In the genomic region with DNA sequence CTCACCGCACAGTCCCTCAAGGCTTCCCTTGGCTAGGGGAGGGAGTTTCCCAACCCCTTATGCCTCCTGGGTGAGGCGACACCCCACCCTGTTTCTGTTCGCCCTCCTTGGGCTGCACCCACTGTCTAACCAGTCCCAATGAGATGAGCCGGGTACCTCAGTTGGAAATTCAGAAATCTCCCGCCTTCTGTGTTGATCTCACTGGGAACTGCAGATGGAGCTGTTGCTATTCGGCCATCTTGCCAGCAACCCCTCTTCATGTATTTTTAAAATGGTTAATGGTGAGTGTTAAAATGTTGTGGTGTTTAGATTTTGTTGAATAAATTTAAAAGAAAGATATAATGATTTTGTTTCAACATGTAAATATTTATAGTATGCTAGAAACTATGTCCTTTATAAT, we compare ENCODE assay signal across 11 cellular contexts. TPM values are rescaled to one million over a fixed set of nuclear protein-coding genes. Genes with fewer than 3 reads are reported as not detected.
DNase-seq lines count a peak whose midpoint lies in the region; ATAC-seq and TF ChIP-seq lines count a peak whose summit lies in the region.
"Had no signal": no experiment of that assay in that cellular context is flagged by ENCODE, and none has a peak within 500 bp of the region (broad histone marks: within the 10 kb centered on the region; RNA-seq: fewer than 3 reads in every experiment).

No MANE protein-coding gene starts in this region.

- peaks cover 9% of the 10 kb centered on the region for H3K9me3 Mint-ChIP-seq in activated T-helper 17 cell treated with anti-CD3 and anti-CD28 coated beads, Interleukin-2, amount 50 U/mL, for 72 hours

- no peak for DNase-seq in BJ (ENCODE audit: low read depth)
- DNase-seq in amniotic epithelial cell (ENCODE audit: low read depth): peak; percentile 23
- peak; percentile 35 for DNase-seq in iPS DF 19.7 (ENCODE audit: low read depth, low spot score)
- DNase-seq in stomach: no peak
- no peak for DNase-seq in GM13977 (ENCODE audit: low spot score)
- DNase-seq: activated CD4-positive, alpha-beta T cell treated with anti-CD3 and anti-CD28 coated beads, Interleukin-2, amount 10 ng/mL, durations not matched to agents 7 days and 5 days; EL had no signal

- no peak overlapping the region for H3K4me3 ChIP-seq in BJ (ENCODE audit: low read depth, low read length)
- H3K4me3 ChIP-seq in stomach: no peak overlapping the region
- H3K4me3 ChIP-seq: ascending aorta had no signal

- peak; percentile 21; the same call in 1 of the 2 replicates for TF ChIP-seq RAD21 in Ishikawa (IDR thresholded peaks at IDR 0.05; ENCODE audit: low read depth)

- TF ChIP-seq EP300 in Ishikawa (IDR thresholded peaks at IDR 0.05; ENCODE audit: borderline replicate concordance): no peak
- no peak for TF ChIP-seq EP300 in stomach (IDR thresholded peaks at IDR 0.05)

- POLR2A ChIA-PET in BJ (lab: Charles Lee): no interaction called here

- no peaks in the 10 kb centered on the region for H3K9me3 ChIP-seq in stomach
- H3K9me3 ChIP-seq: ascending aorta had no signal

- intact Hi-C loops in stomach (cut with DNase I; ENCODE audit: low total_unique reads): no loop called here

- CTCF ChIA-PET in BJ (lab: Yijun Ruan, JAX): interaction anchor here (1.3 kb wide), 1 partner anchor 9 kb away, joined by 3 read pairs; no protein-coding TSS in a partner anchor

- no peak for ATAC-seq in activated T-helper 17 cell treated with anti-CD3 and anti-CD28 coated beads, Interleukin-2, amount 50 U/mL, for 72 hours (replicated peaks)
- no peak for ATAC-seq in HG02763 (IDR thresholded peaks at IDR 0.05; ENCODE audit: unreplicated experiment)

- TF ChIP-seq POLR2A in stomach (IDR thresholded peaks at IDR 0.05): no peak

- in situ Hi-C loops in GM13977 (cut with MboI; ENCODE audit: low pct_unique_long_range_greater_than_20kb, low sequenced_read_pairs, unreplicated experiment): loop anchor here (25.0 kb wide), 1 partner anchor 550 kb away; no protein-coding TSS in a partner anchor

- 89 to 94% (median 90%) methylated on average over 6 of the region's 6 CpGs for WGBS in stomach, 5 donors

- H3K36me3 Mint-ChIP-seq in activated T-helper 17 cell treated with anti-CD3 and anti-CD28 coated beads, Interleukin-2, amount 50 U/mL, for 72 hours (ENCODE audit: low read depth): peaks cover 1% of the 10 kb centered on the region

- H3K27me3 ChIP-seq in BJ (ENCODE audit: control insufficient read depth, insufficient read depth, low read length) (no peaks in the 10 kb centered on the region), stomach (no peaks in the 10 kb centered on the region)
- H3K27me3 ChIP-seq: ascending aorta had no signal

- peak; percentile 39; the same call in 1 of the 2 replicates for TF ChIP-seq CTCF in BJ (IDR thresholded peaks at IDR 0.05; ENCODE audit: insufficient read depth, low read depth, low read length)
- peak in 1 of 7 experiments; percentile 5 for TF ChIP-seq CTCF in stomach (IDR thresholded peaks at IDR 0.05)
- no peak for TF ChIP-seq CTCF in GM13977 (IDR thresholded peaks at IDR 0.05; ENCODE audit: extremely low read depth, insufficient read depth, missing control alignments)

- H3K4me3 Mint-ChIP-seq in activated T-helper 17 cell treated with anti-CD3 and anti-CD28 coated beads, Interleukin-2, amount 50 U/mL, for 72 hours: no peak overlapping the region
- H3K4me3 Mint-ChIP-seq: activated CD4-positive, alpha-beta T cell treated with anti-CD3 and anti-CD28 coated beads, Interleukin-2, amount 10 ng/mL, durations not matched to agents 7 days and 5 days had no signal

- H3K4me1 ChIP-seq in stomach: peaks cover 0 to 45% (median 27%) of the 10 kb centered on the region in 4 donors
- H3K4me1 ChIP-seq: ascending aorta had no signal

- H3K27ac ChIP-seq in stomach: no peak overlapping the region
- H3K27ac ChIP-seq: ascending aorta had no signal

- H3K4me1 Mint-ChIP-seq in activated T-helper 17 cell treated with anti-CD3 and anti-CD28 coated beads, Interleukin-2, amount 50 U/mL, for 72 hours: peaks cover 22% of the 10 kb centered on the region

- H3K36me3 ChIP-seq in BJ (ENCODE audit: control insufficient read depth, insufficient read depth, low read length) (no peaks in the 10 kb centered on the region), stomach (no peaks in the 10 kb centered on the region)
- H3K36me3 ChIP-seq: ascending aorta had no signal

- no peaks in the 10 kb centered on the region for H3K27me3 Mint-ChIP-seq in activated T-helper 17 cell treated with anti-CD3 and anti-CD28 coated beads, Interleukin-2, amount 50 U/mL, for 72 hours
- H3K27me3 Mint-ChIP-seq: activated CD4-positive, alpha-beta T cell treated with anti-CD3 and anti-CD28 coated beads, Interleukin-2, amount 10 ng/mL, durations not matched to agents 7 days and 5 days had no signal

- no peak overlapping the region for H3K27ac Mint-ChIP-seq in activated T-helper 17 cell treated with anti-CD3 and anti-CD28 coated beads, Interleukin-2, amount 50 U/mL, for 72 hours
- H3K27ac Mint-ChIP-seq: activated CD4-positive, alpha-beta T cell treated with anti-CD3 and anti-CD28 coated beads, Interleukin-2, amount 10 ng/mL, durations not matched to agents 7 days and 5 days had no signal

TF ChIP-seq in Ishikawa, 13 proteins besides CTCF, POLR2A, EP300 and RAD21:
- TF ChIP-seq, protein P1, sequence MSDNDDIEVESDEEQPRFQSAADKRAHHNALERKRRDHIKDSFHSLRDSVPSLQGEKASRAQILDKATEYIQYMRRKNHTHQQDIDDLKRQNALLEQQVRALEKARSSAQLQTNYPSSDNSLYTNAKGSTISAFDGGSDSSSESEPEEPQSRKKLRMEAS (IDR thresholded peaks at IDR 0.05): no peak
- TF ChIP-seq TCF12 (IDR thresholded peaks at IDR 0.05; ENCODE audit: low read depth) (no peak), TAF1 (IDR thresholded peaks at IDR 0.05; ENCODE audit: low read depth) (no peak), EGR1 (IDR thresholded peaks at IDR 0.05) (no peak), FOXM1 (IDR thresholded peaks at IDR 0.05; ENCODE audit: borderline replicate concordance, low read depth) (no peak), YY1 (IDR thresholded peaks at IDR 0.05; ENCODE audit: low read depth) (no peak), CREB1 (IDR thresholded peaks at IDR 0.05; ENCODE audit: low read depth) (no peak), NFIC (IDR thresholded peaks at IDR 0.05) (no peak), ZBTB7A (IDR thresholded peaks at IDR 0.05; ENCODE audit: low read depth) (no peak)
- TF ChIP-seq, protein P2, sequence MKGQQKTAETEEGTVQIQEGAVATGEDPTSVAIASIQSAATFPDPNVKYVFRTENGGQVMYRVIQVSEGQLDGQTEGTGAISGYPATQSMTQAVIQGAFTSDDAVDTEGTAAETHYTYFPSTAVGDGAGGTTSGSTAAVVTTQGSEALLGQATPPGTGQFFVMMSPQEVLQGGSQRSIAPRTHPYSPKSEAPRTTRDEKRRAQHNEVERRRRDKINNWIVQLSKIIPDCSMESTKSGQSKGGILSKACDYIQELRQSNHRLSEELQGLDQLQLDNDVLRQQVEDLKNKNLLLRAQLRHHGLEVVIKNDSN (IDR thresholded peaks at IDR 0.05): no peak
- TF ChIP-seq, protein P3, sequence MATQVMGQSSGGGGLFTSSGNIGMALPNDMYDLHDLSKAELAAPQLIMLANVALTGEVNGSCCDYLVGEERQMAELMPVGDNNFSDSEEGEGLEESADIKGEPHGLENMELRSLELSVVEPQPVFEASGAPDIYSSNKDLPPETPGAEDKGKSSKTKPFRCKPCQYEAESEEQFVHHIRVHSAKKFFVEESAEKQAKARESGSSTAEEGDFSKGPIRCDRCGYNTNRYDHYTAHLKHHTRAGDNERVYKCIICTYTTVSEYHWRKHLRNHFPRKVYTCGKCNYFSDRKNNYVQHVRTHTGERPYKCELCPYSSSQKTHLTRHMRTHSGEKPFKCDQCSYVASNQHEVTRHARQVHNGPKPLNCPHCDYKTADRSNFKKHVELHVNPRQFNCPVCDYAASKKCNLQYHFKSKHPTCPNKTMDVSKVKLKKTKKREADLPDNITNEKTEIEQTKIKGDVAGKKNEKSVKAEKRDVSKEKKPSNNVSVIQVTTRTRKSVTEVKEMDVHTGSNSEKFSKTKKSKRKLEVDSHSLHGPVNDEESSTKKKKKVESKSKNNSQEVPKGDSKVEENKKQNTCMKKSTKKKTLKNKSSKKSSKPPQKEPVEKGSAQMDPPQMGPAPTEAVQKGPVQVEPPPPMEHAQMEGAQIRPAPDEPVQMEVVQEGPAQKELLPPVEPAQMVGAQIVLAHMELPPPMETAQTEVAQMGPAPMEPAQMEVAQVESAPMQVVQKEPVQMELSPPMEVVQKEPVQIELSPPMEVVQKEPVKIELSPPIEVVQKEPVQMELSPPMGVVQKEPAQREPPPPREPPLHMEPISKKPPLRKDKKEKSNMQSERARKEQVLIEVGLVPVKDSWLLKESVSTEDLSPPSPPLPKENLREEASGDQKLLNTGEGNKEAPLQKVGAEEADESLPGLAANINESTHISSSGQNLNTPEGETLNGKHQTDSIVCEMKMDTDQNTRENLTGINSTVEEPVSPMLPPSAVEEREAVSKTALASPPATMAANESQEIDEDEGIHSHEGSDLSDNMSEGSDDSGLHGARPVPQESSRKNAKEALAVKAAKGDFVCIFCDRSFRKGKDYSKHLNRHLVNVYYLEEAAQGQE (IDR thresholded peaks at IDR 0.05; ENCODE audit: low read depth): no peak
TF ChIP-seq in Ishikawa: peak in this region for 0.

RNA-seq across cellular contexts. Expression of a gene that starts 22.0 kb away (rescaled TPM):
- polyA plus RNA-seq in BJ (2011; rRNA removed): 10.1 and 17.7 TPM in 2 replicates
- polyA minus RNA-seq in BJ (2011; rRNA and poly(A)+ RNA removed): 5.8 and 6.5 TPM in 2 replicates
- total RNA-seq in stomach: 100 to 1,000 TPM in 1 of 5 donors, 10 to 100 TPM in 4; 22.0 to 175 (median 37.9) TPM
- 10 to 100 TPM in 2 of 3 donors, 1 to 10 TPM in 1; 7.8 to 43.4 (median 21.5) TPM for polyA plus RNA-seq in stomach
- total RNA-seq in activated T-helper 17 cell treated with anti-CD3 and anti-CD28 coated beads, Interleukin-2, amount 50 U/mL, for 72 hours: 10 to 100 TPM in 1 of 2 donors, 1 to 10 TPM in 1; 9.4 to 11.7 TPM

RNA-seq across cellular contexts. Expression of a gene that starts 55.9 kb away (rescaled TPM):
- polyA plus RNA-seq in BJ (2011; rRNA removed) (9.2 and 18.4 TPM in 2 replicates), stomach (10 to 100 TPM; 28.7 to 39.1 (median 33.0) TPM)
- polyA minus RNA-seq in BJ (2011; rRNA and poly(A)+ RNA removed): 2.9 and 3.7 TPM in 2 replicates
- 10 to 100 TPM in 3 of 5 donors, 1 to 10 TPM in 1, not detected in 1; 6.7 to 44.9 (median 20.8) TPM for total RNA-seq in stomach
- total RNA-seq in activated T-helper 17 cell treated with anti-CD3 and anti-CD28 coated beads, Interleukin-2, amount 50 U/mL, for 72 hours: 100 to 1,000 TPM; 102 to 136 TPM

Comparison
In these comparisons a context has a peak if more than half of its experiments do, and no peak if none do; other contexts are left out.
1. DNase-seq: peak in amniotic epithelial cell (single experiment) and iPS DF 19.7 (single experiment); none in BJ (single experiment), stomach (single experiment) and GM13977 (single experiment).